In genomic region chr4:110165382-110166285, GRCh38 we compare ENCODE assay signal across 9 cellular contexts. TPM values are rescaled to one million over a fixed set of nuclear protein-coding genes. Genes with fewer than 3 reads are reported as not detected.
DNase-seq lines count a peak whose midpoint lies in the region; ATAC-seq and TF ChIP-seq lines count a peak whose summit lies in the region.
"Had no signal": no experiment of that assay in that cellular context is flagged by ENCODE, and none has a peak within 500 bp of the region (broad histone marks: within the 10 kb centered on the region; RNA-seq: fewer than 3 reads in every experiment).

No MANE protein-coding gene starts in this region.

- TF ChIP-seq CTCF in adrenal gland (IDR thresholded peaks at IDR 0.05) (no peak), nephron (IDR thresholded peaks at IDR 0.05; ENCODE audit: unreplicated experiment in 3 of 3) (no peak)

- H3K4me1 Mint-ChIP-seq in nephron = peaks cover 41% of the 10 kb centered on the region

- no peak overlapping the region for H3K4me3 ChIP-seq in adrenal gland

- H3K36me3 ChIP-seq in adrenal gland (replicated peaks in 1 of 2) = no peaks in the 10 kb centered on the region

- DNase-seq in T-helper 1 cell (peak in 3 of 5 donors; percentile 8 to 86 (median 33)), adrenal gland (peak in 6 of 7 donors; percentile 49 to 67 (median 52)), ecto neural progenitor cell (ENCODE audit: low spot score) (no peak), GOT3 (lab: John Stamatoyannopoulos, UW) (no peak)

- WGBS in adrenal gland, 4 donors = 39 to 51% (median 44%) methylated on average over 5 of the region's 5 CpGs

- H3K27me3 ChIP-seq in adrenal gland = no peaks in the 10 kb centered on the region

- ATAC-seq in GM18861 (IDR thresholded peaks at IDR 0.05; ENCODE audit: unreplicated experiment) = peak; percentile 82
- peak; percentile 86 for ATAC-seq in HG03460 (IDR thresholded peaks at IDR 0.05; ENCODE audit: unreplicated experiment)
- no peak for ATAC-seq in HG02973 (IDR thresholded peaks at IDR 0.05; ENCODE audit: unreplicated experiment)

- H3K27ac Mint-ChIP-seq in nephron = peak overlapping the region; percentile 20 to 84 (median 27)

- no peaks in the 10 kb centered on the region for H3K27me3 Mint-ChIP-seq in nephron (ENCODE audit: low read depth)
- H3K27me3 Mint-ChIP-seq: brain had no signal

- peak overlapping the region in 4 of 5 donors; percentile 32 to 77 (median 48) for H3K27ac ChIP-seq in adrenal gland

- TF ChIP-seq POLR2A in adrenal gland (IDR thresholded peaks at IDR 0.05) = no peak

- peaks cover 19 to 32% of the 10 kb centered on the region in 2 donors for H3K4me1 ChIP-seq in adrenal gland (replicated peaks in 1 of 2)

- no peaks in the 10 kb centered on the region for H3K9me3 Mint-ChIP-seq in nephron

- peaks cover 29% of the 10 kb centered on the region for H3K36me3 Mint-ChIP-seq in nephron (ENCODE audit: low read depth)

- intact Hi-C loops in adrenal gland (cut with DNase I) = no loop called here

- no peak overlapping the region for H3K4me3 Mint-ChIP-seq in nephron
- H3K4me3 Mint-ChIP-seq: brain had no signal

- H3K9me3 ChIP-seq in adrenal gland (replicated peaks in 1 of 3) = no peaks in the 10 kb centered on the region

RNA-seq across cellular contexts. Expression of gene ELOVL6, which starts 32.8 kb away (rescaled TPM):
- 10 to 100 TPM in 6 of 8 donors, 1 to 10 TPM in 2; 5.4 to 53.2 (median 16.4) TPM for total RNA-seq in adrenal gland
- 10 to 100 TPM in 1 of 3 donors, 1 to 10 TPM in 2; 2.8 to 68.2 (median 3.8) TPM for polyA plus RNA-seq in adrenal gland

Comparison
In these comparisons a context has a peak if more than half of its experiments do, and no peak if none do; other contexts are left out.
1. DNase-seq: peak in T-helper 1 cell (3 of 5) and adrenal gland (6 of 7); none in ecto neural progenitor cell (single experiment) and GOT3 (single experiment).